ENCODE assay signal across 11 cellular contexts in genomic region chr17:50420419-50421112, GRCh38. TPM values are rescaled to one million over a fixed set of nuclear protein-coding genes. Genes with fewer than 3 reads are reported as not detected.
DNase-seq lines count a peak whose midpoint lies in the region; ATAC-seq and TF ChIP-seq lines count a peak whose summit lies in the region.
"Had no signal": no experiment of that assay in that cellular context is flagged by ENCODE, and none has a peak within 500 bp of the region (broad histone marks: within the 10 kb centered on the region; RNA-seq: fewer than 3 reads in every experiment).

No MANE protein-coding gene starts in this region.

- no peak for ATAC-seq in CD4-positive, alpha-beta T cell (ENCODE audit: poor library complexity)
- ATAC-seq in effector memory CD8-positive, alpha-beta T cell (replicated peaks) = no peak
- ATAC-seq in HG02571 (IDR thresholded peaks at IDR 0.05; ENCODE audit: unreplicated experiment) = no peak

- peaks cover 2% of the 10 kb centered on the region for H3K9me3 Mint-ChIP-seq in CD4-positive, alpha-beta T cell
- H3K9me3 Mint-ChIP-seq in effector memory CD8-positive, alpha-beta T cell = peaks cover 1 to 7% of the 10 kb centered on the region in 2 donors

- no peak for DNase-seq in CD4-positive, alpha-beta T cell
- peak; percentile 50 to 77 for DNase-seq in NOMO-1 (lab: John Stamatoyannopoulos, UW; ENCODE audit: unreplicated experiment in 2 of 2)
- no peak for DNase-seq in effector memory CD8-positive, alpha-beta T cell
- peak; percentile 58 for DNase-seq in osteoblast (ENCODE audit: insufficient read length, low spot score, missing footprints)
- no peak for DNase-seq in LoVo (ENCODE audit: low spot score)
- no peak for DNase-seq in activated T-cell treated with anti-CD3 and anti-CD28 coated beads for 4 hours
- no peak for DNase-seq in activated effector memory CD4-positive, alpha-beta T cell treated with Interleukin-2 at 50 U/mL for 16 hours
- DNase-seq: NCI-H1930; stimulated activated naive CD4-positive, alpha-beta T cell treated with Interleukin-2 at 50 U/mL for 16 hours had no signal

- H3K79me2 ChIP-seq in osteoblast (ENCODE audit: insufficient read depth, low read length) = no peaks in the 10 kb centered on the region

- H3K9me3 ChIP-seq in CD4-positive, alpha-beta T cell (ENCODE audit: control insufficient read depth, low read length) = peaks cover 4% of the 10 kb centered on the region
- no peaks in the 10 kb centered on the region for H3K9me3 ChIP-seq in osteoblast (ENCODE audit: low read depth, low read length)

- no peak for TF ChIP-seq CTCF in CD4-positive, alpha-beta T cell (IDR thresholded peaks at IDR 0.05)
- no peak for TF ChIP-seq CTCF in osteoblast (IDR thresholded peaks at IDR 0.05; ENCODE audit: extremely low read depth, low read depth, low read length)

- no peaks in the 10 kb centered on the region for H4K20me1 ChIP-seq in osteoblast (ENCODE audit: insufficient read depth, low read length)

- no peaks in the 10 kb centered on the region for H3K27me3 ChIP-seq in CD4-positive, alpha-beta T cell (ENCODE audit: control insufficient read depth, insufficient read depth, low read length)
- no peaks in the 10 kb centered on the region for H3K27me3 ChIP-seq in osteoblast (ENCODE audit: insufficient read depth, low read length)

- H3K27ac Mint-ChIP-seq in CD4-positive, alpha-beta T cell = peak overlapping the region; percentile 91
- peak overlapping the region in 1 of 2 donors; percentile 74 for H3K27ac Mint-ChIP-seq in effector memory CD8-positive, alpha-beta T cell
- H3K27ac Mint-ChIP-seq: progenitor cell of endocrine pancreas had no signal

- CTCF ChIA-PET in CD4-positive, alpha-beta T cell (lab: Charles Lee) = interaction anchor here (1.1 to 2.1 kb wide), 2 partner anchors 23 to 30 kb away, joined by 4 to 14 read pairs; partner anchors contain the start of gene LRRC59

- H3K4me1 ChIP-seq in osteoblast (ENCODE audit: insufficient read depth, low read length) = peaks cover 38% of the 10 kb centered on the region

- H3K4me3 ChIP-seq in osteoblast (ENCODE audit: insufficient read depth, low read length) = peak overlapping the region; percentile 58

- H3K36me3 ChIP-seq in osteoblast (ENCODE audit: insufficient read depth, low read length) = no peaks in the 10 kb centered on the region

- H3K27me3 Mint-ChIP-seq in CD4-positive, alpha-beta T cell = no peaks in the 10 kb centered on the region
- no peaks in the 10 kb centered on the region for H3K27me3 Mint-ChIP-seq in effector memory CD8-positive, alpha-beta T cell
- H3K27me3 Mint-ChIP-seq: progenitor cell of endocrine pancreas had no signal

- H2AFZ ChIP-seq in osteoblast (ENCODE audit: low read length) = peak overlapping the region; percentile 49

- peak overlapping the region; percentile 80 for H3K4me2 ChIP-seq in osteoblast (ENCODE audit: insufficient read depth, low read length)

- H3K27ac ChIP-seq in CD4-positive, alpha-beta T cell (ENCODE audit: low read depth, low read length) = no peak overlapping the region
- H3K27ac ChIP-seq in osteoblast (ENCODE audit: low read depth, low read length) = peak overlapping the region; percentile 64

- POLR2A ChIA-PET in CD4-positive, alpha-beta T cell (lab: Charles Lee) = interaction anchor here (2.7 kb wide), 1 partner anchor 23 kb away, joined by 16 read pairs; the partner anchor contains the start of gene LRRC59

- peaks cover 26% of the 10 kb centered on the region for H3K4me1 Mint-ChIP-seq in CD4-positive, alpha-beta T cell (ENCODE audit: low read depth)
- H3K4me1 Mint-ChIP-seq in effector memory CD8-positive, alpha-beta T cell (ENCODE audit: low read depth in 2 of 2) = peaks cover 3 to 13% of the 10 kb centered on the region in 2 donors

- peak overlapping the region; percentile 20 for H3K4me3 Mint-ChIP-seq in CD4-positive, alpha-beta T cell
- peak overlapping the region; percentile 53 to 76 for H3K4me3 Mint-ChIP-seq in effector memory CD8-positive, alpha-beta T cell

- intact Hi-C loops in CD4-positive, alpha-beta T cell (cut with DNase I, micrococcal nuclease) = loop anchor here in 1 of 2 experiments (5.0 kb wide), 1 partner anchor 137 kb away; no protein-coding TSS in a partner anchor

- peaks cover 5% of the 10 kb centered on the region for H3K36me3 Mint-ChIP-seq in CD4-positive, alpha-beta T cell (ENCODE audit: low read depth)
- H3K36me3 Mint-ChIP-seq in effector memory CD8-positive, alpha-beta T cell (ENCODE audit: insufficient read depth) = peaks cover 4% of the 10 kb centered on the region

RNA-seq across cellular contexts. Expression of gene ACSF2, which starts 5.5 kb away (rescaled TPM):
- 10 to 100 TPM; 11.9 to 13.9 TPM for total RNA-seq in CD4-positive, alpha-beta T cell
- 60.1 and 63.0 TPM in 2 replicates for total RNA-seq in osteoblast

RNA-seq across cellular contexts. Expression of gene LRRC59, which starts 23.2 kb away (rescaled TPM):
- total RNA-seq in CD4-positive, alpha-beta T cell = 10 to 100 TPM; 45.1 to 51.5 TPM
- total RNA-seq in osteoblast = 121 and 125 TPM in 2 replicates

RNA-seq across cellular contexts. Expression of gene EME1, which starts 47.5 kb away (rescaled TPM):
- total RNA-seq in CD4-positive, alpha-beta T cell = under 1 TPM; 0.36 to 0.92 TPM
- 0.59 and 0.72 TPM in 2 replicates for total RNA-seq in osteoblast

RNA-seq across cellular contexts. Expression of gene MRPL27, which starts 47.6 kb away (rescaled TPM):
- 10 to 100 TPM; 13.7 to 14.8 TPM for total RNA-seq in CD4-positive, alpha-beta T cell
- total RNA-seq in osteoblast = 54.2 and 55.7 TPM in 2 replicates

RNA-seq across cellular contexts. Expression of gene CHAD, which starts 48.1 kb away (rescaled TPM):
- not detected for total RNA-seq in CD4-positive, alpha-beta T cell
- not detected in 2 replicates for total RNA-seq in osteoblast
- total RNA-seq: progenitor cell of endocrine pancreas had no signal

Comparison
In these comparisons a context has a peak if more than half of its experiments do, and no peak if none do; other contexts are left out.
1. DNase-seq: peak in NOMO-1 (2 of 2) and osteoblast (single experiment); none in CD4-positive, alpha-beta T cell (0 of 10), effector memory CD8-positive, alpha-beta T cell (0 of 3), LoVo (single experiment), activated T-cell treated with anti-CD3 and anti-CD28 coated beads for 4 hours (single experiment) and activated effector memory CD4-positive, alpha-beta T cell treated with Interleukin-2 at 50 U/mL for 16 hours (single experiment).